In genomic region chr3:49166752-49167556, GRCh38 we compare ENCODE assay signal across 7 cellular contexts. TPM values are rescaled to one million over a fixed set of nuclear protein-coding genes. Genes with fewer than 3 reads are reported as not detected.
DNase-seq lines count a peak whose midpoint lies in the region; ATAC-seq and TF ChIP-seq lines count a peak whose summit lies in the region.

No MANE protein-coding gene starts in this region.

- peaks cover 12% of the 10 kb centered on the region for H3K36me3 ChIP-seq in iPS DF 6.9 (ENCODE audit: control insufficient read depth, insufficient read depth, low read length)

- DNase-seq in HFF-Myc (ENCODE audit: extremely low read depth, low read depth) (no peak), iPS DF 6.9 (ENCODE audit: low read depth, low spot score) (no peak), NCI-H510A (lab: John Stamatoyannopoulos, UW) (no peak), head of caudate nucleus (no peak)
- DNase-seq in activated CD8-positive, alpha-beta T cell treated with anti-CD3 and anti-CD28 coated beads, Interleukin-2, amount 10 ng/mL, durations not matched to agents 7 days and 5 days: no peak
- no peak for DNase-seq in stimulated activated effector memory CD8-positive, alpha-beta T cell treated with anti-CD3 and anti-CD28 coated beads, Interleukin-12 subunit alpha, Interleukin-12 subunit beta, amount 100 ng/mL, for 72 hours (ENCODE audit: low spot score in 2 of 2)
- no peak for DNase-seq in stimulated activated CD4-positive, alpha-beta T cell treated with anti-CD3 and anti-CD28 coated beads, Interleukin-1b, Interleukin-23, amount 100 ng/mL, for 48 hours

- H3K36me3 Mint-ChIP-seq in activated CD8-positive, alpha-beta T cell treated with anti-CD3 and anti-CD28 coated beads, Interleukin-2, amount 10 ng/mL, durations not matched to agents 7 days and 5 days (ENCODE audit: low read depth): peaks cover 35% of the 10 kb centered on the region
- H3K36me3 Mint-ChIP-seq in stimulated activated effector memory CD8-positive, alpha-beta T cell treated with anti-CD3 and anti-CD28 coated beads, Interleukin-12 subunit alpha, Interleukin-12 subunit beta, amount 100 ng/mL, for 72 hours: peaks cover 22% of the 10 kb centered on the region

- no peak for ATAC-seq in activated CD8-positive, alpha-beta T cell treated with anti-CD3 and anti-CD28 coated beads, Interleukin-2, amount 10 ng/mL, durations not matched to agents 7 days and 5 days
- ATAC-seq in stimulated activated effector memory CD8-positive, alpha-beta T cell treated with anti-CD3 and anti-CD28 coated beads, Interleukin-12 subunit alpha, Interleukin-12 subunit beta, amount 100 ng/mL, for 72 hours: no peak

- H3K4me3 ChIP-seq in HFF-Myc (replicated peaks; ENCODE audit: low read depth, low read length) (peak overlapping the region; percentile 96), iPS DF 6.9 (ENCODE audit: low read length) (peak overlapping the region; percentile 4; the same call in 1 of the 2 replicates)

- peak overlapping the region; percentile 86 for H3K4me3 Mint-ChIP-seq in activated CD8-positive, alpha-beta T cell treated with anti-CD3 and anti-CD28 coated beads, Interleukin-2, amount 10 ng/mL, durations not matched to agents 7 days and 5 days
- peak overlapping the region; percentile 92 for H3K4me3 Mint-ChIP-seq in stimulated activated effector memory CD8-positive, alpha-beta T cell treated with anti-CD3 and anti-CD28 coated beads, Interleukin-12 subunit alpha, Interleukin-12 subunit beta, amount 100 ng/mL, for 72 hours

- peak overlapping the region; percentile 93 for H3K27ac Mint-ChIP-seq in activated CD8-positive, alpha-beta T cell treated with anti-CD3 and anti-CD28 coated beads, Interleukin-2, amount 10 ng/mL, durations not matched to agents 7 days and 5 days
- peak overlapping the region; percentile 95 for H3K27ac Mint-ChIP-seq in stimulated activated effector memory CD8-positive, alpha-beta T cell treated with anti-CD3 and anti-CD28 coated beads, Interleukin-12 subunit alpha, Interleukin-12 subunit beta, amount 100 ng/mL, for 72 hours

- peaks cover 3% of the 10 kb centered on the region; the same call in 1 of the 2 replicates for H3K4me1 ChIP-seq in iPS DF 6.9 (ENCODE audit: control insufficient read depth, insufficient read depth, low read length)

- CTCF ChIA-PET in activated CD8-positive, alpha-beta T cell treated with anti-CD3 and anti-CD28 coated beads, Interleukin-2, amount 10 ng/mL, durations not matched to agents 7 days and 5 days (lab: Charles Lee): interaction anchor here (1.7 kb wide), 1 partner anchor 373 kb away, joined by 4 read pairs; no protein-coding TSS in a partner anchor

- intact Hi-C loops in head of caudate nucleus (cut with DNase I): no loop called here

- no peak overlapping the region for H3K27ac ChIP-seq in iPS DF 6.9 (ENCODE audit: low read length)

- TF ChIP-seq CTCF in HFF-Myc (IDR thresholded peaks at IDR 0.05; ENCODE audit: low read depth, low read length, missing control alignments): no peak

- no peaks in the 10 kb centered on the region for H3K27me3 Mint-ChIP-seq in activated CD8-positive, alpha-beta T cell treated with anti-CD3 and anti-CD28 coated beads, Interleukin-2, amount 10 ng/mL, durations not matched to agents 7 days and 5 days (ENCODE audit: low read depth)

- POLR2A ChIA-PET in activated CD8-positive, alpha-beta T cell treated with anti-CD3 and anti-CD28 coated beads, Interleukin-2, amount 10 ng/mL, durations not matched to agents 7 days and 5 days (lab: Charles Lee): interaction anchor here (1.7 to 2.3 kb wide), 2 partner anchors 46 to 73 kb away, joined by 4 to 15 read pairs; partner anchors contain the start of genes QRICH1 and USP19

- no peaks in the 10 kb centered on the region for H3K9me3 Mint-ChIP-seq in activated CD8-positive, alpha-beta T cell treated with anti-CD3 and anti-CD28 coated beads, Interleukin-2, amount 10 ng/mL, durations not matched to agents 7 days and 5 days (ENCODE audit: insufficient read depth)
- no peaks in the 10 kb centered on the region for H3K9me3 Mint-ChIP-seq in stimulated activated effector memory CD8-positive, alpha-beta T cell treated with anti-CD3 and anti-CD28 coated beads, Interleukin-12 subunit alpha, Interleukin-12 subunit beta, amount 100 ng/mL, for 72 hours

- H3K27me3 ChIP-seq in iPS DF 6.9 (ENCODE audit: control insufficient read depth, insufficient read depth, low read length): no peaks in the 10 kb centered on the region

- peaks cover 43% of the 10 kb centered on the region for H3K4me1 Mint-ChIP-seq in activated CD8-positive, alpha-beta T cell treated with anti-CD3 and anti-CD28 coated beads, Interleukin-2, amount 10 ng/mL, durations not matched to agents 7 days and 5 days (ENCODE audit: low read depth)
- H3K4me1 Mint-ChIP-seq in stimulated activated effector memory CD8-positive, alpha-beta T cell treated with anti-CD3 and anti-CD28 coated beads, Interleukin-12 subunit alpha, Interleukin-12 subunit beta, amount 100 ng/mL, for 72 hours: peaks cover 46% of the 10 kb centered on the region

- H3K9me3 ChIP-seq in iPS DF 6.9 (ENCODE audit: control insufficient read depth, insufficient read depth, low read length): no peaks in the 10 kb centered on the region

- WGBS in iPS DF 6.9 (ENCODE audit: insufficient coverage, insufficient read length): no CpG with 5 or more reads among the region's 6 CpGs

RNA-seq across cellular contexts. Expression of gene CCDC71, which starts 0.8 kb away (rescaled TPM):
- total RNA-seq in activated CD8-positive, alpha-beta T cell treated with anti-CD3 and anti-CD28 coated beads, Interleukin-2, amount 10 ng/mL, durations not matched to agents 7 days and 5 days: 10 to 100 TPM; 21.8 to 22.7 TPM

RNA-seq across cellular contexts. Expression of gene KLHDC8B, which starts 4.4 kb away (rescaled TPM):
- total RNA-seq in activated CD8-positive, alpha-beta T cell treated with anti-CD3 and anti-CD28 coated beads, Interleukin-2, amount 10 ng/mL, durations not matched to agents 7 days and 5 days: 1 to 10 TPM in 1 of 2 experiments, under 1 TPM in 1; 0.81 to 1.2 TPM

RNA-seq across cellular contexts. Expression of gene LAMB2, which starts 34.1 kb away (rescaled TPM):
- total RNA-seq in activated CD8-positive, alpha-beta T cell treated with anti-CD3 and anti-CD28 coated beads, Interleukin-2, amount 10 ng/mL, durations not matched to agents 7 days and 5 days: under 1 TPM in 1 of 2 experiments, not detected in 1; 0.29 TPM

RNA-seq across cellular contexts. Expression of gene USP19, which starts 46.3 kb away (rescaled TPM):
- total RNA-seq in activated CD8-positive, alpha-beta T cell treated with anti-CD3 and anti-CD28 coated beads, Interleukin-2, amount 10 ng/mL, durations not matched to agents 7 days and 5 days: 10 to 100 TPM; 58.0 to 60.4 TPM
